Comparison of ENCODE assay signal across 1 cellular context in the genomic region with DNA sequence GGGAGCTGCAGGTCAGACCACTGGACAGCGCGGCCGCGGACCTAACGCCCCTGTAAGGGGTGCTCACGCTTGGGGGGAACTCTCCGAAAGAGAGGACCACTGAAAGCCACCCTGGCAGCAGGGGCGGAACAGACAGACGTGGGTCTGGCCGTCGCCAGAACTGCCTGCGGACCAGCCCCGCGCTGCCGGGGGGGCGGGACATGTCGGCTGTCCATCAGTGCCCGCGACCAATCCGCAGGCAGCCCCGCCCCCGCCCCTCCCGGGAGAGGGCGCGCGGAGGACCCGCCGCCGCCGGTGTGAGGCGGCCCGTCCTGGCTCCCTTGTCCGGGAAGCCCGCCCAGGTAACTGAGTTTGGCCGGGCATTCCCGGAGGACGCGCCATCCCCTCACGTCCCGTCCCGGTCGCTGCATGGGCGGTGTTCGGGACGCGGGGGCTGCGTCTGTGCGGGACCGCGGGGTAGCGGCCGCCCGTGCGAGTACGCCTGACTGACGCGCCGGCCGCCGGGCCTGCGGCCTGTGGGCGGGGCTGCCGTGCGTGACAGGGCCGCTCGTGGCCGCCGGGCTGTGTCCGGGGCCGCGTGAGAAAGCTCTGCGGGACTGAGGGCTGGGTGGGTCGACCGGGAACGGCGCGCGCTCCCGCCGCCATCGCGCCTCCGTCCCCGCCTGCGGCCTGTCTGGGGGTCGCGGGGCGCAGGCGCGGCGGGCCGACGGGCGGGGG.
TF ChIP-seq lines count a peak whose summit lies in the region.

No MANE protein-coding gene starts in this region.

TF ChIP-seq in HepG2, 621 proteins besides CTCF, POLR2A, EP300 and RAD21 (continued from another document and continues in another):
- TF ChIP-seq, protein P1, sequence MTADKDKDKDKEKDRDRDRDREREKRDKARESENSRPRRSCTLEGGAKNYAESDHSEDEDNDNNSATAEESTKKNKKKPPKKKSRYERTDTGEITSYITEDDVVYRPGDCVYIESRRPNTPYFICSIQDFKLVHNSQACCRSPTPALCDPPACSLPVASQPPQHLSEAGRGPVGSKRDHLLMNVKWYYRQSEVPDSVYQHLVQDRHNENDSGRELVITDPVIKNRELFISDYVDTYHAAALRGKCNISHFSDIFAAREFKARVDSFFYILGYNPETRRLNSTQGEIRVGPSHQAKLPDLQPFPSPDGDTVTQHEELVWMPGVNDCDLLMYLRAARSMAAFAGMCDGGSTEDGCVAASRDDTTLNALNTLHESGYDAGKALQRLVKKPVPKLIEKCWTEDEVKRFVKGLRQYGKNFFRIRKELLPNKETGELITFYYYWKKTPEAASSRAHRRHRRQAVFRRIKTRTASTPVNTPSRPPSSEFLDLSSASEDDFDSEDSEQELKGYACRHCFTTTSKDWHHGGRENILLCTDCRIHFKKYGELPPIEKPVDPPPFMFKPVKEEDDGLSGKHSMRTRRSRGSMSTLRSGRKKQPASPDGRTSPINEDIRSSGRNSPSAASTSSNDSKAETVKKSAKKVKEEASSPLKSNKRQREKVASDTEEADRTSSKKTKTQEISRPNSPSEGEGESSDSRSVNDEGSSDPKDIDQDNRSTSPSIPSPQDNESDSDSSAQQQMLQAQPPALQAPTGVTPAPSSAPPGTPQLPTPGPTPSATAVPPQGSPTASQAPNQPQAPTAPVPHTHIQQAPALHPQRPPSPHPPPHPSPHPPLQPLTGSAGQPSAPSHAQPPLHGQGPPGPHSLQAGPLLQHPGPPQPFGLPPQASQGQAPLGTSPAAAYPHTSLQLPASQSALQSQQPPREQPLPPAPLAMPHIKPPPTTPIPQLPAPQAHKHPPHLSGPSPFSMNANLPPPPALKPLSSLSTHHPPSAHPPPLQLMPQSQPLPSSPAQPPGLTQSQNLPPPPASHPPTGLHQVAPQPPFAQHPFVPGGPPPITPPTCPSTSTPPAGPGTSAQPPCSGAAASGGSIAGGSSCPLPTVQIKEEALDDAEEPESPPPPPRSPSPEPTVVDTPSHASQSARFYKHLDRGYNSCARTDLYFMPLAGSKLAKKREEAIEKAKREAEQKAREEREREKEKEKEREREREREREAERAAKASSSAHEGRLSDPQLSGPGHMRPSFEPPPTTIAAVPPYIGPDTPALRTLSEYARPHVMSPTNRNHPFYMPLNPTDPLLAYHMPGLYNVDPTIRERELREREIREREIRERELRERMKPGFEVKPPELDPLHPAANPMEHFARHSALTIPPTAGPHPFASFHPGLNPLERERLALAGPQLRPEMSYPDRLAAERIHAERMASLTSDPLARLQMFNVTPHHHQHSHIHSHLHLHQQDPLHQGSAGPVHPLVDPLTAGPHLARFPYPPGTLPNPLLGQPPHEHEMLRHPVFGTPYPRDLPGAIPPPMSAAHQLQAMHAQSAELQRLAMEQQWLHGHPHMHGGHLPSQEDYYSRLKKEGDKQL (CRISPR knock-in tag; IDR thresholded peaks at IDR 0.05; ENCODE audit: low read depth): no peak
- TF ChIP-seq HDAC6 (IDR thresholded peaks at IDR 0.05; ENCODE audit: low read depth, low read length): no peak
- 0 out of 2 replicates have a peak, but pooled peaks have one; percentile 91 for TF ChIP-seq MATR3 (CRISPR knock-in tag; IDR thresholded peaks at IDR 0.05)
- peak; percentile 84; the same call in 1 of the 2 replicates for TF ChIP-seq ZNF720 (CRISPR knock-in tag; IDR thresholded peaks at IDR 0.05)
- peak; percentile 8; the same call in 1 of the 2 replicates for TF ChIP-seq GLI4 (CRISPR knock-in tag; IDR thresholded peaks at IDR 0.05; ENCODE audit: borderline replicate concordance)
- peak; percentile 95; the same call in 1 of the 2 replicates for TF ChIP-seq HES4 (CRISPR knock-in tag; IDR thresholded peaks at IDR 0.05; ENCODE audit: borderline replicate concordance)
- TF ChIP-seq, protein P2, sequence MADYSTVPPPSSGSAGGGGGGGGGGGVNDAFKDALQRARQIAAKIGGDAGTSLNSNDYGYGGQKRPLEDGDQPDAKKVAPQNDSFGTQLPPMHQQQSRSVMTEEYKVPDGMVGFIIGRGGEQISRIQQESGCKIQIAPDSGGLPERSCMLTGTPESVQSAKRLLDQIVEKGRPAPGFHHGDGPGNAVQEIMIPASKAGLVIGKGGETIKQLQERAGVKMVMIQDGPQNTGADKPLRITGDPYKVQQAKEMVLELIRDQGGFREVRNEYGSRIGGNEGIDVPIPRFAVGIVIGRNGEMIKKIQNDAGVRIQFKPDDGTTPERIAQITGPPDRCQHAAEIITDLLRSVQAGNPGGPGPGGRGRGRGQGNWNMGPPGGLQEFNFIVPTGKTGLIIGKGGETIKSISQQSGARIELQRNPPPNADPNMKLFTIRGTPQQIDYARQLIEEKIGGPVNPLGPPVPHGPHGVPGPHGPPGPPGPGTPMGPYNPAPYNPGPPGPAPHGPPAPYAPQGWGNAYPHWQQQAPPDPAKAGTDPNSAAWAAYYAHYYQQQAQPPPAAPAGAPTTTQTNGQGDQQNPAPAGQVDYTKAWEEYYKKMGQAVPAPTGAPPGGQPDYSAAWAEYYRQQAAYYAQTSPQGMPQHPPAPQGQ (CRISPR knock-in tag; IDR thresholded peaks at IDR 0.05; ENCODE audit: borderline replicate concordance): peak; percentile 49
- TF ChIP-seq, protein P3, sequence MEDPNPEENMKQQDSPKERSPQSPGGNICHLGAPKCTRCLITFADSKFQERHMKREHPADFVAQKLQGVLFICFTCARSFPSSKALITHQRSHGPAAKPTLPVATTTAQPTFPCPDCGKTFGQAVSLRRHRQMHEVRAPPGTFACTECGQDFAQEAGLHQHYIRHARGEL (CRISPR knock-in tag; IDR thresholded peaks at IDR 0.05): no peak
- TF ChIP-seq, protein P4, sequence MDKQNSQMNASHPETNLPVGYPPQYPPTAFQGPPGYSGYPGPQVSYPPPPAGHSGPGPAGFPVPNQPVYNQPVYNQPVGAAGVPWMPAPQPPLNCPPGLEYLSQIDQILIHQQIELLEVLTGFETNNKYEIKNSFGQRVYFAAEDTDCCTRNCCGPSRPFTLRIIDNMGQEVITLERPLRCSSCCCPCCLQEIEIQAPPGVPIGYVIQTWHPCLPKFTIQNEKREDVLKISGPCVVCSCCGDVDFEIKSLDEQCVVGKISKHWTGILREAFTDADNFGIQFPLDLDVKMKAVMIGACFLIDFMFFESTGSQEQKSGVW (CRISPR knock-in tag; IDR thresholded peaks at IDR 0.05; ENCODE audit: borderline replicate concordance): no peak
- TF ChIP-seq NFIC (IDR thresholded peaks at IDR 0.05; ENCODE audit: low read length): no peak
- peak; percentile 32; the same call in 1 of the 2 replicates for TF ChIP-seq XBP1 (CRISPR knock-in tag; IDR thresholded peaks at IDR 0.05)
- no peak for TF ChIP-seq RFX3 (CRISPR knock-in tag; IDR thresholded peaks at IDR 0.05)
- peak; percentile 89 for TF ChIP-seq ZNF678 (CRISPR knock-in tag; IDR thresholded peaks at IDR 0.05)
- TF ChIP-seq NR2F1 (CRISPR knock-in tag; IDR thresholded peaks at IDR 0.05): peak in 1 of 2 experiments; percentile 4; a peak in 1 of 4 replicates
- TF ChIP-seq TOE1 (CRISPR knock-in tag; IDR thresholded peaks at IDR 0.05): peak; percentile 95; the same call in 1 of the 2 replicates
- TF ChIP-seq, protein P5, sequence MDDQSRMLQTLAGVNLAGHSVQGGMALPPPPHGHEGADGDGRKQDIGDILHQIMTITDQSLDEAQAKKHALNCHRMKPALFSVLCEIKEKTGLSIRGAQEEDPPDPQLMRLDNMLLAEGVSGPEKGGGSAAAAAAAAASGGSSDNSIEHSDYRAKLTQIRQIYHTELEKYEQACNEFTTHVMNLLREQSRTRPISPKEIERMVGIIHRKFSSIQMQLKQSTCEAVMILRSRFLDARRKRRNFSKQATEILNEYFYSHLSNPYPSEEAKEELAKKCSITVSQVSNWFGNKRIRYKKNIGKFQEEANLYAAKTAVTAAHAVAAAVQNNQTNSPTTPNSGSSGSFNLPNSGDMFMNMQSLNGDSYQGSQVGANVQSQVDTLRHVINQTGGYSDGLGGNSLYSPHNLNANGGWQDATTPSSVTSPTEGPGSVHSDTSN (CRISPR knock-in tag; IDR thresholded peaks at IDR 0.05; ENCODE audit: borderline replicate concordance): peak; percentile 96
- TF ChIP-seq ZMYM4 (CRISPR knock-in tag; IDR thresholded peaks at IDR 0.05): no peak; the same call in none of the 2 replicates
- TF ChIP-seq ZNF607 (CRISPR knock-in tag; IDR thresholded peaks at IDR 0.05; ENCODE audit: borderline replicate concordance): peak; percentile 94
- TF ChIP-seq, protein P6, sequence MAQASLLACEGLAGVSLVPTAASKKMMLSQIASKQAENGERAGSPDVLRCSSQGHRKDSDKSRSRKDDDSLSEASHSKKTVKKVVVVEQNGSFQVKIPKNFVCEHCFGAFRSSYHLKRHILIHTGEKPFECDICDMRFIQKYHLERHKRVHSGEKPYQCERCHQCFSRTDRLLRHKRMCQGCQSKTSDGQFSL (CRISPR knock-in tag; IDR thresholded peaks at IDR 0.05): peak; percentile 84
- peak; percentile 58 for TF ChIP-seq MED1 (CRISPR knock-in tag; IDR thresholded peaks at IDR 0.05)
- TF ChIP-seq ZNF432 (CRISPR knock-in tag; IDR thresholded peaks at IDR 0.05; ENCODE audit: borderline replicate concordance): no peak; the same call in 1 of the 2 replicates
- TF ChIP-seq SMAD1 (CRISPR knock-in tag; IDR thresholded peaks at IDR 0.05; ENCODE audit: borderline replicate concordance, low read depth): peak; percentile 78; the same call in 1 of the 2 replicates
- TF ChIP-seq FOXP1 (IDR thresholded peaks at IDR 0.05): no peak
- TF ChIP-seq FOXP1 (CRISPR knock-in tag; IDR thresholded peaks at IDR 0.05): no peak; the same call in 1 of the 2 replicates
- TF ChIP-seq HMG20B (CRISPR knock-in tag; conservative IDR thresholded peaks at IDR 0.05): no peak
- TF ChIP-seq, protein P7, sequence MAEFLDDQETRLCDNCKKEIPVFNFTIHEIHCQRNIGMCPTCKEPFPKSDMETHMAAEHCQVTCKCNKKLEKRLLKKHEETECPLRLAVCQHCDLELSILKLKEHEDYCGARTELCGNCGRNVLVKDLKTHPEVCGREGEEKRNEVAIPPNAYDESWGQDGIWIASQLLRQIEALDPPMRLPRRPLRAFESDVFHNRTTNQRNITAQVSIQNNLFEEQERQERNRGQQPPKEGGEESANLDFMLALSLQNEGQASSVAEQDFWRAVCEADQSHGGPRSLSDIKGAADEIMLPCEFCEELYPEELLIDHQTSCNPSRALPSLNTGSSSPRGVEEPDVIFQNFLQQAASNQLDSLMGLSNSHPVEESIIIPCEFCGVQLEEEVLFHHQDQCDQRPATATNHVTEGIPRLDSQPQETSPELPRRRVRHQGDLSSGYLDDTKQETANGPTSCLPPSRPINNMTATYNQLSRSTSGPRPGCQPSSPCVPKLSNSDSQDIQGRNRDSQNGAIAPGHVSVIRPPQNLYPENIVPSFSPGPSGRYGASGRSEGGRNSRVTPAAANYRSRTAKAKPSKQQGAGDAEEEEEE (CRISPR knock-in tag; IDR thresholded peaks at IDR 0.05; ENCODE audit: borderline replicate concordance): no peak
- TF ChIP-seq ZNF431 (CRISPR knock-in tag; IDR thresholded peaks at IDR 0.05; ENCODE audit: borderline replicate concordance, low read depth): peak; percentile 89; the same call in 1 of the 2 replicates
- TF ChIP-seq IKZF4 (CRISPR knock-in tag; IDR thresholded peaks at IDR 0.05; ENCODE audit: borderline replicate concordance, low read depth, not compliant biosample characterization): no peak
- no peak for TF ChIP-seq ZEB1 (IDR thresholded peaks at IDR 0.05; ENCODE audit: insufficient replicate concordance, low read depth)
- peak; percentile 86; the same call in 1 of the 2 replicates for TF ChIP-seq MAZ (IDR thresholded peaks at IDR 0.05; ENCODE audit: borderline replicate concordance, low read depth, low read length)
- peak; percentile 68 for TF ChIP-seq MAZ (CRISPR knock-in tag; IDR thresholded peaks at IDR 0.05; ENCODE audit: low read depth)
- TF ChIP-seq ZNF441 (CRISPR knock-in tag; IDR thresholded peaks at IDR 0.05; ENCODE audit: borderline replicate concordance): no peak; the same call in none of the 2 replicates
- TF ChIP-seq ZFX (CRISPR knock-in tag; IDR thresholded peaks at IDR 0.05; ENCODE audit: low read depth): peak; percentile 97
- TF ChIP-seq SIN3B (IDR thresholded peaks at IDR 0.05; ENCODE audit: low read length): no peak
- TF ChIP-seq JARID2 (CRISPR knock-in tag; IDR thresholded peaks at IDR 0.05; ENCODE audit: insufficient replicate concordance): no peak
- TF ChIP-seq ZMYM2 (CRISPR knock-in tag; IDR thresholded peaks at IDR 0.05): no peak
- TF ChIP-seq, protein P8, sequence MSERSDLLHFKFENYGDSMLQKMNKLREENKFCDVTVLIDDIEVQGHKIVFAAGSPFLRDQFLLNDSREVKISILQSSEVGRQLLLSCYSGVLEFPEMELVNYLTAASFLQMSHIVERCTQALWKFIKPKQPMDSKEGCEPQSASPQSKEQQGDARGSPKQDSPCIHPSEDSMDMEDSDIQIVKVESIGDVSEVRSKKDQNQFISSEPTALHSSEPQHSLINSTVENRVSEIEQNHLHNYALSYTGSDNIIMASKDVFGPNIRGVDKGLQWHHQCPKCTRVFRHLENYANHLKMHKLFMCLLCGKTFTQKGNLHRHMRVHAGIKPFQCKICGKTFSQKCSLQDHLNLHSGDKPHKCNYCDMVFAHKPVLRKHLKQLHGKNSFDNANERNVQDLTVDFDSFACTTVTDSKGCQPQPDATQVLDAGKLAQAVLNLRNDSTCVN (CRISPR knock-in tag; IDR thresholded peaks at IDR 0.05; ENCODE audit: borderline replicate concordance): peak; percentile 57; the same call in 1 of the 2 replicates
- peak; percentile 22; the same call in 1 of the 2 replicates for TF ChIP-seq RARA (CRISPR knock-in tag; IDR thresholded peaks at IDR 0.05)
- TF ChIP-seq ONECUT2 (CRISPR knock-in tag; IDR thresholded peaks at IDR 0.05): no peak
- TF ChIP-seq FOXK1 (CRISPR knock-in tag; IDR thresholded peaks at IDR 0.05; ENCODE audit: borderline replicate concordance, low read depth): peak; percentile 11; the same call in 1 of the 2 replicates
- TF ChIP-seq ZBTB3 (CRISPR knock-in tag; IDR thresholded peaks at IDR 0.05; ENCODE audit: borderline replicate concordance, low read depth): 0 out of 2 replicates have a peak, but pooled peaks have one; percentile 41
- TF ChIP-seq ZFAT (CRISPR knock-in tag; conservative IDR thresholded peaks at IDR 0.05): no peak; the same call in 1 of the 2 replicates
- no peak for TF ChIP-seq GABPA (IDR thresholded peaks at IDR 0.05; ENCODE audit: low read depth, low read length)
- TF ChIP-seq GABPA (CRISPR knock-in tag; IDR thresholded peaks at IDR 0.05; ENCODE audit: low read depth): no peak
- TF ChIP-seq ZNF709 (CRISPR knock-in tag; IDR thresholded peaks at IDR 0.05): 0 out of 2 replicates have a peak, but pooled peaks have one; percentile 80
- TF ChIP-seq ARID2 (CRISPR knock-in tag; IDR thresholded peaks at IDR 0.05; ENCODE audit: borderline replicate concordance): no peak
- TF ChIP-seq, protein P9, sequence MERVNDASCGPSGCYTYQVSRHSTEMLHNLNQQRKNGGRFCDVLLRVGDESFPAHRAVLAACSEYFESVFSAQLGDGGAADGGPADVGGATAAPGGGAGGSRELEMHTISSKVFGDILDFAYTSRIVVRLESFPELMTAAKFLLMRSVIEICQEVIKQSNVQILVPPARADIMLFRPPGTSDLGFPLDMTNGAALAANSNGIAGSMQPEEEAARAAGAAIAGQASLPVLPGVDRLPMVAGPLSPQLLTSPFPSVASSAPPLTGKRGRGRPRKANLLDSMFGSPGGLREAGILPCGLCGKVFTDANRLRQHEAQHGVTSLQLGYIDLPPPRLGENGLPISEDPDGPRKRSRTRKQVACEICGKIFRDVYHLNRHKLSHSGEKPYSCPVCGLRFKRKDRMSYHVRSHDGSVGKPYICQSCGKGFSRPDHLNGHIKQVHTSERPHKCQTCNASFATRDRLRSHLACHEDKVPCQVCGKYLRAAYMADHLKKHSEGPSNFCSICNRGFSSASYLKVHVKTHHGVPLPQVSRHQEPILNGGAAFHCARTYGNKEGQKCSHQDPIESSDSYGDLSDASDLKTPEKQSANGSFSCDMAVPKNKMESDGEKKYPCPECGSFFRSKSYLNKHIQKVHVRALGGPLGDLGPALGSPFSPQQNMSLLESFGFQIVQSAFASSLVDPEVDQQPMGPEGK (CRISPR knock-in tag; IDR thresholded peaks at IDR 0.05): peak; percentile 92
